23 cellular contexts compared by ENCODE assay signal in genomic region chr3:12985148-12985547, GRCh38.
DNase-seq lines count a peak whose midpoint lies in the region; ATAC-seq, FAIRE-seq and TF ChIP-seq lines count a peak whose summit lies in the region.
"Had no signal": no experiment of that assay in that cellular context is flagged by ENCODE, and none has a peak within 500 bp of the region (broad histone marks: within the 10 kb centered on the region; RNA-seq: fewer than 3 reads in every experiment).

No MANE protein-coding gene starts in this region.

- intact Hi-C loops in GM12878 (cut with micrococcal nuclease; ENCODE audit: unreplicated experiment) (loop anchor here (10.0 kb wide), 1 partner anchor 120 kb away; no protein-coding TSS in a partner anchor), left ventricle myocardium superior (cut with micrococcal nuclease) (loop anchor here (10.0 kb wide), 1 partner anchor 90 kb away; no protein-coding TSS in a partner anchor), psoas muscle (cut with DNase I) (loop anchor here (2.0 to 5.0 kb wide), 2 partner anchors 114 to 118 kb away; no protein-coding TSS in a partner anchor), mammary epithelial cell (cut with micrococcal nuclease) (no loop called here)

- dilution Hi-C loops in mammary epithelial cell (cut with HindIII; ENCODE audit: low sequenced_read_pairs) = no loop called here

- H3K27me3 ChIP-seq in GM12878 (replicated peaks in 1 of 2; ENCODE audit: control insufficient read depth in 2 of 2, insufficient read depth in 2 of 2, low read length in 1 of 2) (no peaks in the 10 kb centered on the region), psoas muscle (ENCODE audit: insufficient read depth in 3 of 3, low read length in 2 of 3) (no peaks in the 10 kb centered on the region), mammary epithelial cell (ENCODE audit: insufficient read depth, low read length) (peaks cover 4% of the 10 kb centered on the region)
- H3K27me3 ChIP-seq: Peyer's patch had no signal

- CTCF ChIA-PET in GM12878 (lab: Yijun Ruan, JAX) (interaction anchor here (0.7 to 6.6 kb wide), 11 partner anchors 9 to 93 kb away, joined by 3 to 44 read pairs (median 5); no protein-coding TSS in a partner anchor), mammary epithelial cell (lab: Charles Lee; ENCODE audit: low non-redundant PET) (no interaction called here)

- H3K9ac ChIP-seq in GM12878 (ENCODE audit: control insufficient read depth, insufficient read depth, low read length) = no peak overlapping the region
- no peak overlapping the region for H3K9ac ChIP-seq in mammary epithelial cell (ENCODE audit: insufficient read depth, low read length)

- peaks cover 40% of the 10 kb centered on the region for H3K79me2 ChIP-seq in GM12878 (ENCODE audit: control insufficient read depth, insufficient read depth, low read length)
- no peaks in the 10 kb centered on the region for H3K79me2 ChIP-seq in mammary epithelial cell (ENCODE audit: insufficient read depth, low read length)

- H3K27ac ChIP-seq in VCaP (peak overlapping the region; percentile 94), GM12878 (ENCODE audit: control insufficient read depth, insufficient read depth) (no peak overlapping the region), psoas muscle (peak overlapping the region; percentile 36), mammary epithelial cell (ENCODE audit: insufficient read depth, low read depth, low read length) (no peak overlapping the region)
- H3K27ac ChIP-seq: Peyer's patch, SK-N-MC had no signal

- H3K4me1 ChIP-seq in GM12878 (ENCODE audit: control insufficient read depth, insufficient read depth, low read length) (peaks cover 32% of the 10 kb centered on the region), psoas muscle (peaks cover 38% of the 10 kb centered on the region), mammary epithelial cell (ENCODE audit: insufficient read depth, low read length) (no peaks in the 10 kb centered on the region)

- TF ChIP-seq POLR2A in GM12878 (IDR thresholded peaks at IDR 0.05; ENCODE audit: low read depth, low read length) = no peak

- SMC1A ChIA-PET in GM12878 (lab: Charles Lee; ENCODE audit: uncharacterized antibody, unreplicated experiment) = interaction anchor here (1.0 to 1.5 kb wide), 4 partner anchors 15 to 84 kb away, joined by 3 to 8 read pairs (median 4); no protein-coding TSS in a partner anchor

- FAIRE-seq in GM12878 (lab: Jason Lieb, UNC) = no peak
- FAIRE-seq: GM19239, H1 had no signal

- ATAC-seq in GM12878 (no peak), left ventricle myocardium superior (peak; percentile 56), psoas muscle (peak; percentile 64 to 78 (median 71))

- WGBS in GM12878 (ENCODE audit: insufficient coverage, insufficient replicate concordance, low lambda C conversion rate, missing lambda C conversion rate) = 95% methylated on average over 6 of the region's 6 CpGs
- 42 to 54% (median 46%) methylated on average over 6 of the region's 6 CpGs for WGBS in psoas muscle, 3 donors
- WGBS in mammary epithelial cell (ENCODE audit: low coverage, missing lambda C conversion rate) = 29% methylated on average over 6 of the region's 6 CpGs

- H3K36me3 ChIP-seq in GM12878 (ENCODE audit: control insufficient read depth in 2 of 2, insufficient read depth in 2 of 2, low read length in 1 of 2) (peaks cover 2 to 4% of the 10 kb centered on the region in 2 experiments; a peak in 2 of 4 replicates), psoas muscle (ENCODE audit: insufficient read depth in 1 of 2, low read depth in 1 of 2) (no peaks in the 10 kb centered on the region), mammary epithelial cell (ENCODE audit: insufficient read depth, low read length) (no peaks in the 10 kb centered on the region)
- H3K36me3 ChIP-seq: Peyer's patch had no signal

- H2AFZ ChIP-seq in GM12878 (ENCODE audit: control insufficient read depth, low read depth, low read length) (no peak overlapping the region), mammary epithelial cell (ENCODE audit: low read depth, low read length) (no peak overlapping the region)

- peaks cover 2% of the 10 kb centered on the region; the same call in 1 of the 3 replicates for H3K9me3 ChIP-seq in GM12878 (replicated peaks; ENCODE audit: control insufficient read depth, insufficient read depth, low read length)
- H3K9me3 ChIP-seq in psoas muscle = no peaks in the 10 kb centered on the region
- no peaks in the 10 kb centered on the region for H3K9me3 ChIP-seq in mammary epithelial cell (replicated peaks; ENCODE audit: insufficient read depth, low read length)
- H3K9me3 ChIP-seq: Peyer's patch had no signal

- DNase-seq in GM12878 (ENCODE audit: low read depth, low spot score) = no peak
- no peak for DNase-seq in left ventricle myocardium superior
- peak in 1 of 2 donors; percentile 65 for DNase-seq in psoas muscle
- DNase-seq in mammary epithelial cell = no peak
- no peak for DNase-seq in activated CD8-positive, alpha-beta memory T cell treated with anti-CD3 and anti-CD28 coated beads, Interleukin-2, amount 50 U/mL, for 4 hours
- DNase-seq in activated naive CD4-positive, alpha-beta T cell treated with Interleukin-2 at 50 U/mL for 16 hours = no peak
- no peak for DNase-seq in kidney tubule cell (ENCODE audit: low spot score)
- DNase-seq: AML-193; Calu3; CD4-positive, alpha-beta T cell; GF-D8; MM.1S; NCI-H1092 treated with DMSO at 0.1 percent for 48 hours; NCI-H146; NCI-H2029 treated with DMSO at 0.1 percent for 48 hours; NCI-H2171; NCI-H69; NK-92 treated with Interleukin-12 subunit alpha and Interleukin-12 subunit beta, amount 100 ng/mL, for 24 hours; Peyer's patch had no signal

- peaks cover 3% of the 10 kb centered on the region for H4K20me1 ChIP-seq in GM12878 (ENCODE audit: control insufficient read depth, insufficient read depth)
- no peaks in the 10 kb centered on the region for H4K20me1 ChIP-seq in mammary epithelial cell (ENCODE audit: insufficient read depth, low read length)

- no peak for TF ChIP-seq EP300 in GM12878 (IDR thresholded peaks at IDR 0.05; ENCODE audit: borderline replicate concordance in 1 of 2, control insufficient read depth in 1 of 2, low read depth in 2 of 2, low read length in 2 of 2)

- H3K4me2 ChIP-seq in GM12878 (ENCODE audit: control insufficient read depth, insufficient read depth) = no peak overlapping the region
- H3K4me2 ChIP-seq in mammary epithelial cell (ENCODE audit: insufficient read depth, low read depth, low read length) = no peak overlapping the region

- BruUV-seq in GM12878 (replicated peaks; lab: Mats Ljungman, UMichigan) (TSS peak; percentile 19), mammary epithelial cell (replicated peaks; lab: Mats Ljungman, UMichigan) (no TSS peak)

- in situ Hi-C loops in GM12878 (cut with MboI) (no loop called here), mammary epithelial cell (cut with MboI; ENCODE audit: low sequenced_read_pairs in 2 of 2) (no loop called here)

- no peak for TF ChIP-seq RAD21 in GM12878 (IDR thresholded peaks at IDR 0.05; ENCODE audit: insufficient read depth, low read depth, low read length)

- RAD21 ChIA-PET in GM12878 (lab: Charles Lee; ENCODE audit: unreplicated experiment) = interaction anchor here (0.9 to 1.5 kb wide), 2 partner anchors 10 to 1796 kb away, joined by 4 read pairs; no protein-coding TSS in a partner anchor

- H3K4me3 ChIP-seq in GM12878 = no peak overlapping the region
- no peak overlapping the region for H3K4me3 ChIP-seq in psoas muscle
- no peak overlapping the region for H3K4me3 ChIP-seq in mammary epithelial cell (replicated peaks in 1 of 3; ENCODE audit: insufficient read depth in 1 of 3, low read depth in 2 of 3, low read length in 3 of 3)
- H3K4me3 ChIP-seq: Peyer's patch, SK-N-MC had no signal

- no peak for TF ChIP-seq CTCF in VCaP (conservative IDR thresholded peaks at IDR 0.05)
- TF ChIP-seq CTCF in GM12878 (IDR thresholded peaks at IDR 0.05 in 2 of 3, conservative IDR thresholded peaks at IDR 0.05 in 1 of 3; ENCODE audit: control insufficient read depth in 2 of 3, extremely low read depth in 1 of 3, insufficient read depth in 1 of 3, low read depth in 3 of 3, low read length in 3 of 3) = no peak
- TF ChIP-seq CTCF in psoas muscle (IDR thresholded peaks at IDR 0.05) = no peak
- no peak for TF ChIP-seq CTCF in mammary epithelial cell (conservative IDR thresholded peaks at IDR 0.05 in 1 of 2, IDR thresholded peaks at IDR 0.05 in 1 of 2; ENCODE audit: extremely low read depth in 1 of 2, insufficient read depth in 1 of 2, low read depth in 1 of 2, low read length in 2 of 2)

- POLR2A ChIA-PET in GM12878 (lab: Charles Lee) = no interaction called here

TF ChIP-seq in GM12878, 131 proteins besides CTCF, POLR2A, EP300 and RAD21 (continues in another document):
- TF ChIP-seq ZNF592 (IDR thresholded peaks at IDR 0.05) (no peak), HDGF (IDR thresholded peaks at IDR 0.05) (no peak), ESRRA (IDR thresholded peaks at IDR 0.05; ENCODE audit: low read length) (no peak), SMAD1 (IDR thresholded peaks at IDR 0.05; ENCODE audit: low read depth, partially characterized antibody) (no peak)

Comparison
In these comparisons a context has a peak if more than half of its experiments do, and no peak if none do; other contexts are left out.
1. H3K27ac ChIP-seq: peak in VCaP (single experiment) and psoas muscle (single experiment); none in GM12878 (single experiment) and mammary epithelial cell (single experiment).